Comparison of ENCODE assay signal across 10 cellular contexts in genomic region chr14:76948213-76948947, GRCh38.
DNase-seq lines count a peak whose midpoint lies in the region; ATAC-seq and TF ChIP-seq lines count a peak whose summit lies in the region.
"Had no signal": no experiment of that assay in that cellular context is flagged by ENCODE, and none has a peak within 500 bp of the region (broad histone marks: within the 10 kb centered on the region; RNA-seq: fewer than 3 reads in every experiment).

No MANE protein-coding gene starts in this region.

- H3K27me3 Mint-ChIP-seq in endodermal cell (ENCODE audit: insufficient read depth), result no peaks in the 10 kb centered on the region
- H3K27me3 Mint-ChIP-seq in naive B cell, result no peaks in the 10 kb centered on the region

- H3K4me1 ChIP-seq in cardiac muscle cell (ENCODE audit: low read depth) (peaks cover 13% of the 10 kb centered on the region), endodermal cell (ENCODE audit: control insufficient read depth, insufficient read depth, low read length) (peaks cover 4% of the 10 kb centered on the region), uterus (peaks cover 0 to 16% of the 10 kb centered on the region in 2 donors)

- no peak for TF ChIP-seq POLR2A in uterus (IDR thresholded peaks at IDR 0.05)

- TF ChIP-seq CTCF in cardiac muscle cell (IDR thresholded peaks at IDR 0.05; ENCODE audit: low read depth, low read length) (no peak), endodermal cell (conservative IDR thresholded peaks at IDR 0.05) (no peak), uterus (IDR thresholded peaks at IDR 0.05) (no peak)

- H3K36me3 Mint-ChIP-seq in endodermal cell (ENCODE audit: low read depth) (no peaks in the 10 kb centered on the region), naive B cell (no peaks in the 10 kb centered on the region)

- H3K4me3 Mint-ChIP-seq in endodermal cell, result no peak overlapping the region
- peak overlapping the region in 5 of 8 donors; percentile 16 to 59 (median 41) for H3K4me3 Mint-ChIP-seq in naive B cell

- DNase-seq in cardiac muscle cell (ENCODE audit: low read depth in 1 of 2, low spot score in 1 of 2), result no peak
- DNase-seq in left cardiac atrium, result no peak
- peak; percentile 70 for DNase-seq in endodermal cell
- DNase-seq in naive B cell, result no peak
- DNase-seq in uterus, result no peak
- DNase-seq in sciatic nerve (ENCODE audit: low spot score), result no peak
- DNase-seq in NK-92 (lab: John Stamatoyannopoulos, UW; ENCODE audit: unreplicated experiment), result no peak
- DNase-seq in activated gamma-delta T cell (lab: John Stamatoyannopoulos, UW), result no peak
- DNase-seq: stimulated activated naive CD4-positive, alpha-beta T cell had no signal

- no peaks in the 10 kb centered on the region for H3K27me3 ChIP-seq in cardiac muscle cell
- H3K27me3 ChIP-seq in endodermal cell (ENCODE audit: control insufficient read depth, insufficient read depth, low read length, poor library complexity, severe bottlenecking), result no peaks in the 10 kb centered on the region
- H3K27me3 ChIP-seq in uterus, result no peaks in the 10 kb centered on the region
- H3K27me3 ChIP-seq: neutrophil had no signal

- intact Hi-C loops in left cardiac atrium (cut with DNase I), result no loop called here
- intact Hi-C loops in uterus (cut with DNase I; ENCODE audit: low total_unique reads), result loop anchor here (5.0 kb wide), 1 partner anchor 79 kb away; the partner anchor contains the start of gene IRF2BPL
- intact Hi-C loops in sciatic nerve (cut with DNase I), result no loop called here

- H3K4me1 Mint-ChIP-seq in endodermal cell, result peaks cover 14% of the 10 kb centered on the region
- H3K4me1 Mint-ChIP-seq in naive B cell, result peaks cover 14 to 23% (median 21%) of the 10 kb centered on the region in 3 donors

- ATAC-seq in left cardiac atrium (no peak), naive B cell (ENCODE audit: low read depth in 2 of 2) (no peak), sciatic nerve (no peak)

- H3K36me3 ChIP-seq in cardiac muscle cell (no peaks in the 10 kb centered on the region), endodermal cell (ENCODE audit: control insufficient read depth, insufficient read depth, low read length) (no peaks in the 10 kb centered on the region), uterus (no peaks in the 10 kb centered on the region)
- H3K36me3 ChIP-seq: neutrophil had no signal

- H3K27ac ChIP-seq in cardiac muscle cell (peak overlapping the region; percentile 94), endodermal cell (ENCODE audit: low read depth, low read length) (peak overlapping the region; percentile 96), uterus (peak overlapping the region; percentile 69 to 79)

- H3K4me3 ChIP-seq in cardiac muscle cell (no peak overlapping the region), endodermal cell (ENCODE audit: low read length) (no peak overlapping the region), uterus (no peak overlapping the region)

- H3K9ac ChIP-seq in endodermal cell (ENCODE audit: extremely low read depth, low read length, poor library complexity, severe bottlenecking), result no peak overlapping the region

- WGBS in endodermal cell (ENCODE audit: insufficient coverage in 1 of 2, insufficient read length in 1 of 2), 2 experiments, result 80 to 87% methylated on average over 4 to 11 of the region's 11 CpGs

- H3K9me3 ChIP-seq in cardiac muscle cell (ENCODE audit: low read depth) (no peaks in the 10 kb centered on the region), endodermal cell (ENCODE audit: control insufficient read depth, low read length) (no peaks in the 10 kb centered on the region), uterus (no peaks in the 10 kb centered on the region)
- H3K9me3 ChIP-seq: neutrophil had no signal

- H3K27ac Mint-ChIP-seq in endodermal cell (peak overlapping the region; percentile 21), naive B cell (peak overlapping the region in 4 of 6 donors; percentile 38 to 85 (median 66))

- no peaks in the 10 kb centered on the region for H3K9me3 Mint-ChIP-seq in endodermal cell
- H3K9me3 Mint-ChIP-seq in naive B cell, result no peaks in the 10 kb centered on the region
